In the genomic region with DNA sequence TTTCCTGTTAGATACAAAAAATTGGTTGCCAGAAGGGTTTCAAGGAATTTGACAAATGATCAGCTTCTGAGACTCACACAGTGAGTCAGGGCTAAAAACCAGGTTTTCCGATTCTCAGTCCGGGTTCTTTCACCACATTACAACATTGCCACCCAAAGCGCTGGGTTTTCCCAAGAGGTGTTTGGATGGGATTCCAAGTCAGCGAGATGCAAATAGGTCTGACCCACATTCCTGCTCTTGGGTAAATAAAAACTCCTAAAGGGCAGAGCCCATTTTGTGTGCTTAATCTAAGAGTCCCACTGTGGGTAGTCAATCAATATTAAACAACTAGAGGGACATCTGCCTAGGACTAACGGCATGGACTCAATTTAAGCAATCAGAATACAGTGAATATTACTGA, we compare ENCODE assay signal across 1 cellular context.
TF ChIP-seq lines count a peak whose summit lies in the region.

No MANE protein-coding gene starts in this region.

TF ChIP-seq in WTC11, 78 proteins besides CTCF, POLR2A, EP300 and RAD21:
- TF ChIP-seq, protein P1, sequence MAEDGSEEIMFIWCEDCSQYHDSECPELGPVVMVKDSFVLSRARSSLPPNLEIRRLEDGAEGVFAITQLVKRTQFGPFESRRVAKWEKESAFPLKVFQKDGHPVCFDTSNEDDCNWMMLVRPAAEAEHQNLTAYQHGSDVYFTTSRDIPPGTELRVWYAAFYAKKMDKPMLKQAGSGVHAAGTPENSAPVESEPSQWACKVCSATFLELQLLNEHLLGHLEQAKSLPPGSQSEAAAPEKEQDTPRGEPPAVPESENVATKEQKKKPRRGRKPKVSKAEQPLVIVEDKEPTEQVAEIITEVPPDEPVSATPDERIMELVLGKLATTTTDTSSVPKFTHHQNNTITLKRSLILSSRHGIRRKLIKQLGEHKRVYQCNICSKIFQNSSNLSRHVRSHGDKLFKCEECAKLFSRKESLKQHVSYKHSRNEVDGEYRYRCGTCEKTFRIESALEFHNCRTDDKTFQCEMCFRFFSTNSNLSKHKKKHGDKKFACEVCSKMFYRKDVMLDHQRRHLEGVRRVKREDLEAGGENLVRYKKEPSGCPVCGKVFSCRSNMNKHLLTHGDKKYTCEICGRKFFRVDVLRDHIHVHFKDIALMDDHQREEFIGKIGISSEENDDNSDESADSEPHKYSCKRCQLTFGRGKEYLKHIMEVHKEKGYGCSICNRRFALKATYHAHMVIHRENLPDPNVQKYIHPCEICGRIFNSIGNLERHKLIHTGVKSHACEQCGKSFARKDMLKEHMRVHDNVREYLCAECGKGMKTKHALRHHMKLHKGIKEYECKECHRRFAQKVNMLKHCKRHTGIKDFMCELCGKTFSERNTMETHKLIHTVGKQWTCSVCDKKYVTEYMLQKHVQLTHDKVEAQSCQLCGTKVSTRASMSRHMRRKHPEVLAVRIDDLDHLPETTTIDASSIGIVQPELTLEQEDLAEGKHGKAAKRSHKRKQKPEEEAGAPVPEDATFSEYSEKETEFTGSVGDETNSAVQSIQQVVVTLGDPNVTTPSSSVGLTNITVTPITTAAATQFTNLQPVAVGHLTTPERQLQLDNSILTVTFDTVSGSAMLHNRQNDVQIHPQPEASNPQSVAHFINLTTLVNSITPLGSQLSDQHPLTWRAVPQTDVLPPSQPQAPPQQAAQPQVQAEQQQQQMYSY (CRISPR knock-in tag; IDR thresholded peaks at IDR 0.05), result peak; percentile 64; the same call in 1 of the 2 replicates
- TF ChIP-seq NFATC4 (CRISPR knock-in tag; IDR thresholded peaks at IDR 0.05), result no peak
